8 cellular contexts compared by ENCODE assay signal in genomic region chr9:100595391-100596199, GRCh38. TPM values are rescaled to one million over a fixed set of nuclear protein-coding genes. Genes with fewer than 3 reads are reported as not detected.
DNase-seq lines count a peak whose midpoint lies in the region; ATAC-seq and TF ChIP-seq lines count a peak whose summit lies in the region.

No MANE protein-coding gene starts in this region.

- ATAC-seq in HG03039 (IDR thresholded peaks at IDR 0.05; ENCODE audit: unreplicated experiment) = peak; percentile 34
- ATAC-seq in HG03025 (IDR thresholded peaks at IDR 0.05; ENCODE audit: low FRiP score, unreplicated experiment) = no peak

- H3K36me3 Mint-ChIP-seq in brain = no peaks in the 10 kb centered on the region

- peaks cover 54% of the 10 kb centered on the region for H3K4me1 Mint-ChIP-seq in brain

- H3K27ac Mint-ChIP-seq in brain = peak overlapping the region in 4 of 5 experiments; percentile 8 to 59 (median 46)

- DNase-seq in AML-193 (lab: John Stamatoyannopoulos, UW) (peak; percentile 33 to 52), NCI-H446 treated with DMSO at 0.1 percent for 48 hours (lab: John Stamatoyannopoulos, UW) (peak; percentile 5), iPS-NIHi7 (ENCODE audit: extremely low spot score) (peak; percentile 56), stromal cell of bone marrow (ENCODE audit: low read depth) (peak; percentile 50)

- no peaks in the 10 kb centered on the region for H3K9me3 Mint-ChIP-seq in brain

- peak overlapping the region in 4 of 5 experiments; percentile 29 to 68 (median 37) for H3K4me3 Mint-ChIP-seq in brain

- H3K27me3 Mint-ChIP-seq in brain = peaks cover 9% of the 10 kb centered on the region

- TF ChIP-seq CTCF in GM12801 (IDR thresholded peaks at IDR 0.05; ENCODE audit: extremely low read depth, insufficient read length) (peak; percentile 77), brain (conservative IDR thresholded peaks at IDR 0.05) (peak; percentile 90 to 91)

RNA-seq across cellular contexts. Expression of gene CAVIN4, which starts 17.7 kb away (rescaled TPM):
- polyA plus RNA-seq in brain (ENCODE audit: insufficient read depth, low read depth, low replicate concordance) = 3.9 TPM

Comparison
In these comparisons a context has a peak if more than half of its experiments do, and no peak if none do; other contexts are left out.
1. DNase-seq: peak in every context shown above with its lines; median percentile 56 in iPS-NIHi7; 50 in stromal cell of bone marrow; 42 in AML-193; 5 in NCI-H446 treated with DMSO at 0.1 percent for 48 hours.